1 cellular context compared by ENCODE assay signal in the genomic region with DNA sequence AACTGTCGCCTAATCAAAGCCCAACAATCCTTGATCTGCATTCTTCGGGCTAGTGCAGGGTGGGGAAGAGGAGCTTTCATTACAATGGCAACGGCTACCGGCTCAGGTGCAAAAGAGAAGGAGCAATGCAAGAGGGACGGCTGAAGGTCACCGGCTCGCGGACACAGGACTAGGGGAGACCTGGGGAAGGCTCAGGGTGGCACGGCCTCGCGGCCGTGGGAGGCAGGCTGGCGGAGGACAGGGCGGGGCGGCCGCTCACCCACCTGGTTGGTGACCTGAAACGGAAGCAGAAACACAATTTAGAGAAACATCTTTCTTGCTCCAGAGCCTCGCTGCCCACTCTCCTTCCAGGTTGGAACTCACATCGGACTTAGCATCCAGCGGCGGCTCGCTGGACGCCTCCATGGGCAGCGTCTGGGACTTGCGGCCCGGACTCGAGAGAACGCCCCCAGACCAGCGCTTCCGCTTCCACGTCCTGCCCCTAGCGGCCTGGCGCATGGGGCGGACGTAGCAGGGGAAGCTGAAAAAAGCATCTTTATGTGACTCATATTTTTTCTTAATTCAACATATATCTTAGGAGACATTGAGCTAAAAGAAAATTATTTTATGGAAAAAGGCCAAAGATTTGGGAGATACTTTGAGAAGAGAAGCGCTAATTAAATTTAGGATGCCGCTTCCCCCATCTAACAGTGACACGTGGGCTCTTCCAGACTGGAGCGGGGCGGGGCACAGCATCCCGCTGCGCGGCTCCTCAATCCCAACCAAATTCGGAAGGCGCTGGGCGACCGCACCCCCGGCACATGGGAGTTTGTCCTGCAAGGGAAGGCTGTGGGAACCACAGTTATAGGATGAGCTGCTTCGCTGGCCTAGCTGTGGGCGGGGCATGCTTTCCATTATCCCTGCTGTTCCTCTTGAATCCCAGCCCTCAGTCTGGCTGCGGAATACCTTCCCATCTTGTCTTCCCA.
A peak's percentile ranks its signal among the peaks of the same experiment; 100 is the strongest.
TF ChIP-seq lines count a peak whose summit lies in the region.

A gene (minus strand): TSS at position 441 of the 965 bp plus-strand sequence. CDS start 36 bp downstream, at position 405.

TF ChIP-seq in HepG2, 621 proteins besides CTCF, POLR2A, EP300 and RAD21 (continued from another document and continues in another):
- TF ChIP-seq, protein P1, sequence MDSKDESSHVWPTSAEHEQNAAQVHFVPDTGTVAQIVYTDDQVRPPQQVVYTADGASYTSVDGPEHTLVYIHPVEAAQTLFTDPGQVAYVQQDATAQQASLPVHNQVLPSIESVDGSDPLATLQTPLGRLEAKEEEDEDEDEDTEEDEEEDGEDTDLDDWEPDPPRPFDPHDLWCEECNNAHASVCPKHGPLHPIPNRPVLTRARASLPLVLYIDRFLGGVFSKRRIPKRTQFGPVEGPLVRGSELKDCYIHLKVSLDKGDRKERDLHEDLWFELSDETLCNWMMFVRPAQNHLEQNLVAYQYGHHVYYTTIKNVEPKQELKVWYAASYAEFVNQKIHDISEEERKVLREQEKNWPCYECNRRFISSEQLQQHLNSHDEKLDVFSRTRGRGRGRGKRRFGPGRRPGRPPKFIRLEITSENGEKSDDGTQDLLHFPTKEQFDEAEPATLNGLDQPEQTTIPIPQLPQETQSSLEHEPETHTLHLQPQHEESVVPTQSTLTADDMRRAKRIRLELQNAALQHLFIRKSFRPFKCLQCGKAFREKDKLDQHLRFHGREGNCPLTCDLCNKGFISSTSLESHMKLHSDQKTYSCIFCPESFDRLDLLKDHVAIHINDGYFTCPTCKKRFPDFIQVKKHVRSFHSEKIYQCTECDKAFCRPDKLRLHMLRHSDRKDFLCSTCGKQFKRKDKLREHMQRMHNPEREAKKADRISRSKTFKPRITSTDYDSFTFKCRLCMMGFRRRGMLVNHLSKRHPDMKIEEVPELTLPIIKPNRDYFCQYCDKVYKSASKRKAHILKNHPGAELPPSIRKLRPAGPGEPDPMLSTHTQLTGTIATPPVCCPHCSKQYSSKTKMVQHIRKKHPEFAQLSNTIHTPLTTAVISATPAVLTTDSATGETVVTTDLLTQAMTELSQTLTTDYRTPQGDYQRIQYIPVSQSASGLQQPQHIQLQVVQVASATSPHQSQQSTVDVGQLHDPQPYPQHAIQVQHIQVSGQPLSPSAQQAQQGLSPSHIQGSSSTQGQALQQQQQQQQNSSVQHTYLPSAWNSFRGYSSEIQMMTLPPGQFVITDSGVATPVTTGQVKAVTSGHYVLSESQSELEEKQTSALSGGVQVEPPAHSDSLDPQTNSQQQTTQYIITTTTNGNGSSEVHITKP (CRISPR knock-in tag; IDR thresholded peaks at IDR 0.05; ENCODE audit: low read depth), result peak; percentile 100
- TF ChIP-seq HCFC1 (IDR thresholded peaks at IDR 0.05; ENCODE audit: low read depth, low read length) (no peak), ATF7-NPFF (CRISPR knock-in tag; IDR thresholded peaks at IDR 0.05; ENCODE audit: low read depth) (peak; percentile 65), REXO4 (CRISPR knock-in tag; IDR thresholded peaks at IDR 0.05; ENCODE audit: borderline replicate concordance) (no peak), ZNF746 (CRISPR knock-in tag; IDR thresholded peaks at IDR 0.05) (no peak), SKI (IDR thresholded peaks at IDR 0.05; ENCODE audit: partially characterized antibody) (no peak), ZIK1 (CRISPR knock-in tag; IDR thresholded peaks at IDR 0.05; ENCODE audit: borderline replicate concordance, low read depth) (no peak), ZNF557 (CRISPR knock-in tag; IDR thresholded peaks at IDR 0.05) (peak; percentile 37; the same call in 1 of the 2 replicates), RFXAP (CRISPR knock-in tag; IDR thresholded peaks at IDR 0.05; ENCODE audit: borderline replicate concordance) (peak; percentile 63; the same call in 1 of the 2 replicates), CHD2 (IDR thresholded peaks at IDR 0.05; ENCODE audit: low read depth, low read length) (no peak), ZNF570 (CRISPR knock-in tag; IDR thresholded peaks at IDR 0.05; ENCODE audit: borderline replicate concordance) (no peak), SOX13 (IDR thresholded peaks at IDR 0.05) (no peak), SOX13 (CRISPR knock-in tag; conservative IDR thresholded peaks at IDR 0.05 in 1 of 2, IDR thresholded peaks at IDR 0.05 in 1 of 2) (0 out of 4 replicates have a peak, but pooled peaks of 1 of the 2 experiments have one; percentile 8), SMC3 (IDR thresholded peaks at IDR 0.05; ENCODE audit: low read length) (no peak), ZNF335 (CRISPR knock-in tag; IDR thresholded peaks at IDR 0.05) (peak; percentile 75), HDAC1 (CRISPR knock-in tag; IDR thresholded peaks at IDR 0.05) (peak; percentile 65; the same call in 1 of the 2 replicates), SETDB1 (CRISPR knock-in tag; IDR thresholded peaks at IDR 0.05; ENCODE audit: borderline replicate concordance) (no peak), NCOA2 (CRISPR knock-in tag; IDR thresholded peaks at IDR 0.05) (peak; percentile 10; the same call in 1 of the 2 replicates), ZEB1 (IDR thresholded peaks at IDR 0.05; ENCODE audit: insufficient replicate concordance, low read depth) (peak; percentile 55), KDM2A (CRISPR knock-in tag; IDR thresholded peaks at IDR 0.05; ENCODE audit: borderline replicate concordance, low read depth) (peak; percentile 84), DR1 (CRISPR knock-in tag; IDR thresholded peaks at IDR 0.05) (peak; percentile 39; the same call in 1 of the 2 replicates), ZSCAN22 (CRISPR knock-in tag; IDR thresholded peaks at IDR 0.05) (no peak), EZH2 (conservative IDR thresholded peaks at IDR 0.05; ENCODE audit: low read depth, low read length) (no peak), ZNF709 (CRISPR knock-in tag; IDR thresholded peaks at IDR 0.05) (0 out of 2 replicates have a peak, but pooled peaks have one; percentile 9), NFE2 (CRISPR knock-in tag; IDR thresholded peaks at IDR 0.05) (no peak), MTF2 (CRISPR knock-in tag; IDR thresholded peaks at IDR 0.05; ENCODE audit: borderline replicate concordance) (0 out of 2 replicates have a peak, but pooled peaks have one; percentile 65), KLF15 (CRISPR knock-in tag; IDR thresholded peaks at IDR 0.05; ENCODE audit: borderline replicate concordance) (no peak), SRSF9 (IDR thresholded peaks at IDR 0.05; ENCODE audit: borderline replicate concordance, insufficient read depth, low read depth, low read length, poor library complexity, severe bottlenecking) (no peak), CREM (IDR thresholded peaks at IDR 0.05) (no peak), CREM (CRISPR knock-in tag; IDR thresholded peaks at IDR 0.05) (no peak), KAT2B (IDR thresholded peaks at IDR 0.05; ENCODE audit: borderline replicate concordance, low read depth, low read length) (no peak), NFKBIZ (CRISPR knock-in tag; IDR thresholded peaks at IDR 0.05) (no peak; the same call in 1 of the 2 replicates)
- TF ChIP-seq, protein P2, sequence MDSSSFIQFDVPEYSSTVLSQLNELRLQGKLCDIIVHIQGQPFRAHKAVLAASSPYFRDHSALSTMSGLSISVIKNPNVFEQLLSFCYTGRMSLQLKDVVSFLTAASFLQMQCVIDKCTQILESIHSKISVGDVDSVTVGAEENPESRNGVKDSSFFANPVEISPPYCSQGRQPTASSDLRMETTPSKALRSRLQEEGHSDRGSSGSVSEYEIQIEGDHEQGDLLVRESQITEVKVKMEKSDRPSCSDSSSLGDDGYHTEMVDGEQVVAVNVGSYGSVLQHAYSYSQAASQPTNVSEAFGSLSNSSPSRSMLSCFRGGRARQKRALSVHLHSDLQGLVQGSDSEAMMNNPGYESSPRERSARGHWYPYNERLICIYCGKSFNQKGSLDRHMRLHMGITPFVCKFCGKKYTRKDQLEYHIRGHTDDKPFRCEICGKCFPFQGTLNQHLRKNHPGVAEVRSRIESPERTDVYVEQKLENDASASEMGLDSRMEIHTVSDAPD (CRISPR knock-in tag; IDR thresholded peaks at IDR 0.05), result no peak
- TF ChIP-seq, protein P3, sequence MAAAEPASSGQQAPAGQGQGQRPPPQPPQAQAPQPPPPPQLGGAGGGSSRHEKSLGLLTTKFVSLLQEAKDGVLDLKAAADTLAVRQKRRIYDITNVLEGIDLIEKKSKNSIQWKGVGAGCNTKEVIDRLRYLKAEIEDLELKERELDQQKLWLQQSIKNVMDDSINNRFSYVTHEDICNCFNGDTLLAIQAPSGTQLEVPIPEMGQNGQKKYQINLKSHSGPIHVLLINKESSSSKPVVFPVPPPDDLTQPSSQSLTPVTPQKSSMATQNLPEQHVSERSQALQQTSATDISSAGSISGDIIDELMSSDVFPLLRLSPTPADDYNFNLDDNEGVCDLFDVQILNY (CRISPR knock-in tag; conservative IDR thresholded peaks at IDR 0.05), result no peak
- TF ChIP-seq, protein P4, sequence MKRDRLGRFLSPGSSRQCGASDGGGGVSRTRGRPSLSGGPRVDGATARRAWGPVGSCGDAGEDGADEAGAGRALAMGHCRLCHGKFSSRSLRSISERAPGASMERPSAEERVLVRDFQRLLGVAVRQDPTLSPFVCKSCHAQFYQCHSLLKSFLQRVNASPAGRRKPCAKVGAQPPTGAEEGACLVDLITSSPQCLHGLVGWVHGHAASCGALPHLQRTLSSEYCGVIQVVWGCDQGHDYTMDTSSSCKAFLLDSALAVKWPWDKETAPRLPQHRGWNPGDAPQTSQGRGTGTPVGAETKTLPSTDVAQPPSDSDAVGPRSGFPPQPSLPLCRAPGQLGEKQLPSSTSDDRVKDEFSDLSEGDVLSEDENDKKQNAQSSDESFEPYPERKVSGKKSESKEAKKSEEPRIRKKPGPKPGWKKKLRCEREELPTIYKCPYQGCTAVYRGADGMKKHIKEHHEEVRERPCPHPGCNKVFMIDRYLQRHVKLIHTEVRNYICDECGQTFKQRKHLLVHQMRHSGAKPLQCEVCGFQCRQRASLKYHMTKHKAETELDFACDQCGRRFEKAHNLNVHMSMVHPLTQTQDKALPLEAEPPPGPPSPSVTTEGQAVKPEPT (CRISPR knock-in tag; IDR thresholded peaks at IDR 0.05; ENCODE audit: low read depth), result no peak
- TF ChIP-seq, protein P5, sequence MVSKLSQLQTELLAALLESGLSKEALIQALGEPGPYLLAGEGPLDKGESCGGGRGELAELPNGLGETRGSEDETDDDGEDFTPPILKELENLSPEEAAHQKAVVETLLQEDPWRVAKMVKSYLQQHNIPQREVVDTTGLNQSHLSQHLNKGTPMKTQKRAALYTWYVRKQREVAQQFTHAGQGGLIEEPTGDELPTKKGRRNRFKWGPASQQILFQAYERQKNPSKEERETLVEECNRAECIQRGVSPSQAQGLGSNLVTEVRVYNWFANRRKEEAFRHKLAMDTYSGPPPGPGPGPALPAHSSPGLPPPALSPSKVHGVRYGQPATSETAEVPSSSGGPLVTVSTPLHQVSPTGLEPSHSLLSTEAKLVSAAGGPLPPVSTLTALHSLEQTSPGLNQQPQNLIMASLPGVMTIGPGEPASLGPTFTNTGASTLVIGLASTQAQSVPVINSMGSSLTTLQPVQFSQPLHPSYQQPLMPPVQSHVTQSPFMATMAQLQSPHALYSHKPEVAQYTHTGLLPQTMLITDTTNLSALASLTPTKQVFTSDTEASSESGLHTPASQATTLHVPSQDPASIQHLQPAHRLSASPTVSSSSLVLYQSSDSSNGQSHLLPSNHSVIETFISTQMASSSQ (IDR thresholded peaks at IDR 0.05; ENCODE audit: low read depth), result no peak
- TF ChIP-seq, protein P5 (CRISPR knock-in tag; IDR thresholded peaks at IDR 0.05; ENCODE audit: borderline replicate concordance), result no peak; the same call in 1 of the 2 replicates
- TF ChIP-seq, protein P6, sequence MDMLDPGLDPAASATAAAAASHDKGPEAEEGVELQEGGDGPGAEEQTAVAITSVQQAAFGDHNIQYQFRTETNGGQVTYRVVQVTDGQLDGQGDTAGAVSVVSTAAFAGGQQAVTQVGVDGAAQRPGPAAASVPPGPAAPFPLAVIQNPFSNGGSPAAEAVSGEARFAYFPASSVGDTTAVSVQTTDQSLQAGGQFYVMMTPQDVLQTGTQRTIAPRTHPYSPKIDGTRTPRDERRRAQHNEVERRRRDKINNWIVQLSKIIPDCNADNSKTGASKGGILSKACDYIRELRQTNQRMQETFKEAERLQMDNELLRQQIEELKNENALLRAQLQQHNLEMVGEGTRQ (IDR thresholded peaks at IDR 0.05; ENCODE audit: low read depth, low read length), result no peak
- TF ChIP-seq, protein P6 (CRISPR knock-in tag; IDR thresholded peaks at IDR 0.05; ENCODE audit: borderline replicate concordance), result no peak
- TF ChIP-seq, protein P7, sequence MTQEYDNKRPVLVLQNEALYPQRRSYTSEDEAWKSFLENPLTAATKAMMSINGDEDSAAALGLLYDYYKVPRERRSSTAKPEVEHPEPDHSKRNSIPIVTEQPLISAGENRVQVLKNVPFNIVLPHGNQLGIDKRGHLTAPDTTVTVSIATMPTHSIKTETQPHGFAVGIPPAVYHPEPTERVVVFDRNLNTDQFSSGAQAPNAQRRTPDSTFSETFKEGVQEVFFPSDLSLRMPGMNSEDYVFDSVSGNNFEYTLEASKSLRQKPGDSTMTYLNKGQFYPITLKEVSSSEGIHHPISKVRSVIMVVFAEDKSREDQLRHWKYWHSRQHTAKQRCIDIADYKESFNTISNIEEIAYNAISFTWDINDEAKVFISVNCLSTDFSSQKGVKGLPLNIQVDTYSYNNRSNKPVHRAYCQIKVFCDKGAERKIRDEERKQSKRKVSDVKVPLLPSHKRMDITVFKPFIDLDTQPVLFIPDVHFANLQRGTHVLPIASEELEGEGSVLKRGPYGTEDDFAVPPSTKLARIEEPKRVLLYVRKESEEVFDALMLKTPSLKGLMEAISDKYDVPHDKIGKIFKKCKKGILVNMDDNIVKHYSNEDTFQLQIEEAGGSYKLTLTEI (CRISPR knock-in tag; conservative IDR thresholded peaks at IDR 0.05), result no peak
- TF ChIP-seq, protein P8, sequence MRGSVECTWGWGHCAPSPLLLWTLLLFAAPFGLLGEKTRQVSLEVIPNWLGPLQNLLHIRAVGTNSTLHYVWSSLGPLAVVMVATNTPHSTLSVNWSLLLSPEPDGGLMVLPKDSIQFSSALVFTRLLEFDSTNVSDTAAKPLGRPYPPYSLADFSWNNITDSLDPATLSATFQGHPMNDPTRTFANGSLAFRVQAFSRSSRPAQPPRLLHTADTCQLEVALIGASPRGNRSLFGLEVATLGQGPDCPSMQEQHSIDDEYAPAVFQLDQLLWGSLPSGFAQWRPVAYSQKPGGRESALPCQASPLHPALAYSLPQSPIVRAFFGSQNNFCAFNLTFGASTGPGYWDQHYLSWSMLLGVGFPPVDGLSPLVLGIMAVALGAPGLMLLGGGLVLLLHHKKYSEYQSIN (CRISPR knock-in tag; IDR thresholded peaks at IDR 0.05; ENCODE audit: borderline replicate concordance), result no peak
